1 cellular context compared by ENCODE assay signal in the genomic region with DNA sequence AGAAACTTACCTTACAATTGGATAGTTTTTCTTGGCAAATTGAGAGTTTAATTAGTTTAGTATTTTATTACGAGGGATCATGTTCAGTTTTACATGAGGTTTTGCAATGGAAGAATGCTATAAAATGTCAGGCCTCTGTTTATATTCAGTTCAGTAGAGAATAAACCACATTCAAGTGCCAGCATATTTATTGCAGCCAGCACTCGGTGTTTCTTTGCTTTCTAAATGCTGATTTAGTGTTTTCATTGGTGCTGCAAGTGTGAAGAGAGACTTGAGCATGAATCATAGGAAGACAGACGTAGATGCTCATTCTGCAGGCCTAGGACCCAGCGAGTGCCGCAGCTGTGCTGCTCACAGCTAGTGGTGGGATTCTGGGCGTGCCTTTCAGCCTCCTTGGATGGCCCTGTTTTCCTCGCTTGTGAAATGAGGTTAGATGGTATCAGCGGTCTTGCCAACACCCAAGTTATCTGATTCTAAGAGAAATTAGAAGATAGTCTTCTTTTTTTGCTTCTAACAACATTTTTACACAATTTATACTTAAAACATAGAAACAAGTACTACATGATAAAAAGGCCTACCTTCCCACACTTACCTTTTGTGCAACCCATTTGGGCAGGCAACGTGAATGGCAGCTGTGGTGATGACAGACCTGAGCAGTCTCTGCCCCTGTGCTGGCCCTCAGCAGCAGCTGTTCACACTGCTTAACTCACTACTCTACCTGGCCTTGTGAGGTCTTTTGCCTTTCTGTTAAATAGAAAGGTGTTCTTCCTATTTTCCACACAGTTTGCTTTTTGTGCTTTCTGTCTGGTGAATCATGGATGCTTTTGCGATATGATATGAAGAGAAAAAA.
TF ChIP-seq lines count a peak whose summit lies in the region.

No MANE protein-coding gene starts in this region.

TF ChIP-seq in H1, 55 proteins besides CTCF, POLR2A, EP300 and RAD21:
- TF ChIP-seq CTBP2 (IDR thresholded peaks at IDR 0.05; ENCODE audit: borderline replicate concordance, insufficient read depth, insufficient read length, low read length) (no peak), ZNF274 (IDR thresholded peaks at IDR 0.05; ENCODE audit: borderline replicate concordance, extremely low read depth, low read length) (no peak), TAF7 (optimal IDR thresholded peaks at IDR 0.05; ENCODE audit: borderline replicate concordance, low read depth, low read length) (no peak), MAFK (IDR thresholded peaks at IDR 0.05; ENCODE audit: low read depth, low read length) (no peak), SIRT6 (IDR thresholded peaks at IDR 0.05; ENCODE audit: low read length) (no peak), NANOG (IDR thresholded peaks at IDR 0.05; ENCODE audit: insufficient read depth, low read depth, low read length, poor library complexity, severe bottlenecking) (no peak), SIX5 (IDR thresholded peaks at IDR 0.05; ENCODE audit: low read depth, low read length) (no peak), RBBP5 (IDR thresholded peaks at IDR 0.05; ENCODE audit: borderline replicate concordance, low read depth, low read length) (no peak), RFX5 (IDR thresholded peaks at IDR 0.05; ENCODE audit: borderline replicate concordance, low read depth, low read length) (no peak), JUN (IDR thresholded peaks at IDR 0.05; ENCODE audit: low read depth, low read length) (no peak), SUZ12 (IDR thresholded peaks at IDR 0.05; ENCODE audit: low read length) (no peak), ASH2L (IDR thresholded peaks at IDR 0.05; ENCODE audit: low read length) (no peak), TAF1 (IDR thresholded peaks at IDR 0.05; ENCODE audit: low read depth, low read length) (no peak), CHD1 (IDR thresholded peaks at IDR 0.05; ENCODE audit: low read depth, low read length) (no peak)
- TF ChIP-seq, protein P1, sequence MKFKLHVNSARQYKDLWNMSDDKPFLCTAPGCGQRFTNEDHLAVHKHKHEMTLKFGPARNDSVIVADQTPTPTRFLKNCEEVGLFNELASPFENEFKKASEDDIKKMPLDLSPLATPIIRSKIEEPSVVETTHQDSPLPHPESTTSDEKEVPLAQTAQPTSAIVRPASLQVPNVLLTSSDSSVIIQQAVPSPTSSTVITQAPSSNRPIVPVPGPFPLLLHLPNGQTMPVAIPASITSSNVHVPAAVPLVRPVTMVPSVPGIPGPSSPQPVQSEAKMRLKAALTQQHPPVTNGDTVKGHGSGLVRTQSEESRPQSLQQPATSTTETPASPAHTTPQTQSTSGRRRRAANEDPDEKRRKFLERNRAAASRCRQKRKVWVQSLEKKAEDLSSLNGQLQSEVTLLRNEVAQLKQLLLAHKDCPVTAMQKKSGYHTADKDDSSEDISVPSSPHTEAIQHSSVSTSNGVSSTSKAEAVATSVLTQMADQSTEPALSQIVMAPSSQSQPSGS (IDR thresholded peaks at IDR 0.05; ENCODE audit: low read length) = no peak
